In the genomic region with DNA sequence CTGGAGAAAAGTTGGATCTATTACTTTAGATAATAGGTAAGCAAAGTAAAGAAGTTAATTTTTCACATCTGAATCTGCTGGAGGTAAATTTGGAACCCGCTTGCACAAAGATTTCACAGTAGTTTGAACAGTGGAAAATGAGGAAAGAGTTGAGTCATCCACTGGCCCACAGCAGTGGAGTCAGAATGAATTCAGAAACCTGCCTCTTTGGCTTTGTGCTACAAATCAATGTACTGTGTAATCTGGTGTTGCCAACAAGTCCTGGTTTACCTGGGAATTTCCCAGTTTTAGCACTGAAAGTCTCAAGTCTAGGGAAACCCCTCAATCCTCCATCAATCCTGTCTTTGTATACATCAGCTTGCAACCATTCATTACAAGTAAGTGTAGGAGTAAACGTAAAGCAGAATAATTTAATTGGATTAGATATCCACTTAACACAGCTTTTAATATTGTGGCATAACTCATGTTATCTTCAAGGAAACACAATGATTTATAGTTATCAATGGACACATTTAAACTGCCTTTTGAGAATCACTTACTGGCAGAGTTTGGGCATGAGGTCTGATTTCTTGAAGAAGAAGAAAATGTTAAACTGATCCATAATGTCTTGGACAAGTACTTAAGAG, we compare ENCODE assay signal across 17 cellular contexts.
DNase-seq lines count a peak whose midpoint lies in the region; ATAC-seq and TF ChIP-seq lines count a peak whose summit lies in the region.
"Had no signal": no experiment of that assay in that cellular context is flagged by ENCODE, and none has a peak within 500 bp of the region (broad histone marks: within the 10 kb centered on the region; RNA-seq: fewer than 3 reads in every experiment).

No MANE protein-coding gene starts in this region.

- no peak overlapping the region for H3K23ac ChIP-seq in IMR-90 (ENCODE audit: low read depth, low read length)

- no peak for TF ChIP-seq POLR2A in IMR-90 (IDR thresholded peaks at IDR 0.05; ENCODE audit: low read depth, low read length)

- H2BK5ac ChIP-seq in IMR-90 (ENCODE audit: low read depth, low read length, poor library complexity, severe bottlenecking), result no peak overlapping the region

- H3K79me1 ChIP-seq in IMR-90 (ENCODE audit: low read depth in 1 of 2, low read length in 2 of 2), result no peaks in the 10 kb centered on the region

- no peak overlapping the region for H3K27ac Mint-ChIP-seq in GM23338
- no peak overlapping the region for H3K27ac Mint-ChIP-seq in stimulated activated effector memory CD8-positive, alpha-beta T cell treated with anti-CD3 and anti-CD28 coated beads, Interleukin-12 subunit alpha, Interleukin-12 subunit beta, amount 100 ng/mL, for 72 hours
- H3K27ac Mint-ChIP-seq: activated naive CD8-positive, alpha-beta T cell treated with anti-CD3 and anti-CD28 coated beads, Interleukin-2, amount 50 U/mL, for 24 hours; naive thymus-derived CD8-positive, alpha-beta T cell had no signal

- H4K8ac ChIP-seq in IMR-90 (ENCODE audit: low read depth in 2 of 2, low read length in 2 of 2), result no peak overlapping the region

- no peak overlapping the region for H3K4me3 ChIP-seq in GM12865 (ENCODE audit: low read depth, low read length)
- H3K4me3 ChIP-seq in GM23338, result no peak overlapping the region
- H3K4me3 ChIP-seq in IMR-90 (ENCODE audit: insufficient read depth, low read depth, low read length), result no peak overlapping the region
- H3K4me3 ChIP-seq: smooth muscle cell had no signal

- H3K4ac ChIP-seq in IMR-90 (ENCODE audit: low read depth, low read length), result no peak overlapping the region

- H2BK20ac ChIP-seq in IMR-90 (ENCODE audit: low read depth, low read length), result no peak overlapping the region

- no peak for ATAC-seq in GM23338
- ATAC-seq in IMR-90 (ENCODE audit: low read depth), result peak; percentile 69
- no peak for ATAC-seq in stimulated activated effector memory CD8-positive, alpha-beta T cell treated with anti-CD3 and anti-CD28 coated beads, Interleukin-12 subunit alpha, Interleukin-12 subunit beta, amount 100 ng/mL, for 72 hours
- ATAC-seq: activated naive CD8-positive, alpha-beta T cell treated with anti-CD3 and anti-CD28 coated beads, Interleukin-2, amount 50 U/mL, for 24 hours; naive thymus-derived CD8-positive, alpha-beta T cell had no signal

- no peaks in the 10 kb centered on the region for H3K79me2 ChIP-seq in GM23338 (replicated peaks; ENCODE audit: insufficient read depth)

- BruUV-seq in IMR-90 (replicated peaks; lab: Mats Ljungman, UMichigan), result no TSS peak

- H3K18ac ChIP-seq in IMR-90 (ENCODE audit: low read depth, low read length), result no peak overlapping the region

- H3F3A ChIP-seq in GM23338 (replicated peaks; ENCODE audit: low read depth), result no peaks in the 10 kb centered on the region

- H3K4me1 ChIP-seq in GM23338 (ENCODE audit: insufficient read depth) (no peaks in the 10 kb centered on the region), IMR-90 (ENCODE audit: control insufficient read depth, insufficient read depth, low read length) (no peaks in the 10 kb centered on the region)

- no peak for TF ChIP-seq RAD21 in IMR-90 (IDR thresholded peaks at IDR 0.05; ENCODE audit: low read length)

- H4K20me1 ChIP-seq in GM23338 (replicated peaks; ENCODE audit: insufficient read depth) (no peaks in the 10 kb centered on the region), IMR-90 (ENCODE audit: insufficient read depth, low read length) (no peaks in the 10 kb centered on the region)

- CTCF ChIA-PET in IMR-90 (lab: Yijun Ruan, JAX), result interaction anchor here (1.5 kb wide), 1 partner anchor 13 kb away, joined by 3 read pairs; no protein-coding TSS in a partner anchor

- dilution Hi-C loops in IMR-90 (cut with HindIII; ENCODE audit: low sequenced_read_pairs, unreplicated experiment), result no loop called here

- no peak overlapping the region for H2AK9ac ChIP-seq in IMR-90 (replicated peaks; ENCODE audit: low read depth, low read length, poor library complexity)

- H2AFZ ChIP-seq in GM23338 (peak overlapping the region; percentile 56), IMR-90 (replicated peaks; ENCODE audit: low read length, poor library complexity) (no peak overlapping the region)

- TF ChIP-seq CTCF in GM12865 (IDR thresholded peaks at IDR 0.05; ENCODE audit: insufficient read depth, low read depth, low read length, missing control alignments) (no peak), GM23338 (conservative IDR thresholded peaks at IDR 0.05; ENCODE audit: low read depth in 2 of 2) (no peak), IMR-90 (conservative IDR thresholded peaks at IDR 0.05; ENCODE audit: low read depth, low read length) (no peak)

- no peaks in the 10 kb centered on the region for H3K9me3 ChIP-seq in IMR-90 (ENCODE audit: control insufficient read depth, insufficient read depth, low read length)

- H3K9me2 ChIP-seq in GM23338 (ENCODE audit: insufficient read depth), result no peaks in the 10 kb centered on the region; the same call in 1 of the 2 replicates

- H2AK5ac ChIP-seq in IMR-90 (ENCODE audit: low read depth, low read length), result no peak overlapping the region

- H3K9me1 ChIP-seq in IMR-90 (ENCODE audit: insufficient read depth, low read length), result no peaks in the 10 kb centered on the region

- H3K14ac ChIP-seq in IMR-90 (replicated peaks; ENCODE audit: low read depth, low read length), result no peak overlapping the region

- H2BK120ac ChIP-seq in IMR-90 (ENCODE audit: low read depth, low read length), result no peak overlapping the region

- intact Hi-C loops in IMR-90 (cut with micrococcal nuclease), result no loop called here

- H3K27me3 ChIP-seq in GM23338 (ENCODE audit: insufficient read depth), result no peaks in the 10 kb centered on the region
- H3K27me3 ChIP-seq in IMR-90 (ENCODE audit: control insufficient read depth, insufficient read depth, low read length), result peaks cover 2% of the 10 kb centered on the region; the same call in 1 of the 2 replicates

- H4K91ac ChIP-seq in IMR-90 (ENCODE audit: insufficient read depth, low read depth, low read length), result no peak overlapping the region

- 83% methylated on average over 1 of the region's 2 CpGs; no CpG with 5 or more reads in 1 of the 2 experiments for WGBS in IMR-90 (ENCODE audit: extremely low coverage in 2 of 2, insufficient read length in 1 of 2), 2 experiments

- H3K4me2 ChIP-seq in GM23338 (no peak overlapping the region), IMR-90 (ENCODE audit: low read depth, low read length) (no peak overlapping the region)
- H3K4me2 ChIP-seq: smooth muscle cell had no signal

- no peaks in the 10 kb centered on the region for H3K36me3 Mint-ChIP-seq in GM23338 (ENCODE audit: low read depth)
- H3K36me3 Mint-ChIP-seq in stimulated activated effector memory CD8-positive, alpha-beta T cell treated with anti-CD3 and anti-CD28 coated beads, Interleukin-12 subunit alpha, Interleukin-12 subunit beta, amount 100 ng/mL, for 72 hours, result no peaks in the 10 kb centered on the region
- H3K36me3 Mint-ChIP-seq: naive thymus-derived CD8-positive, alpha-beta T cell had no signal

- no peak overlapping the region for H3K4me3 Mint-ChIP-seq in GM23338
- no peak overlapping the region for H3K4me3 Mint-ChIP-seq in stimulated activated effector memory CD8-positive, alpha-beta T cell treated with anti-CD3 and anti-CD28 coated beads, Interleukin-12 subunit alpha, Interleukin-12 subunit beta, amount 100 ng/mL, for 72 hours
- H3K4me3 Mint-ChIP-seq: activated naive CD8-positive, alpha-beta T cell treated with anti-CD3 and anti-CD28 coated beads, Interleukin-2, amount 50 U/mL, for 24 hours; naive thymus-derived CD8-positive, alpha-beta T cell had no signal

- DNase-seq in GM12865 (ENCODE audit: low read depth) (peak; percentile 38), GM23338 (ENCODE audit: low spot score) (no peak), IMR-90 (peak; percentile 60), fibroblast of gingiva (ENCODE audit: low read depth) (peak; percentile 41), activated gamma-delta T cell (lab: John Stamatoyannopoulos, UW) (no peak), UCSD-AML1 (lab: John Stamatoyannopoulos, UW; ENCODE audit: unreplicated experiment) (no peak), DMS53 (lab: John Stamatoyannopoulos, UW) (no peak)
- no peak for DNase-seq in stimulated activated effector memory CD8-positive, alpha-beta T cell treated with anti-CD3 and anti-CD28 coated beads, Interleukin-12 subunit alpha, Interleukin-12 subunit beta, amount 100 ng/mL, for 72 hours (ENCODE audit: low spot score in 2 of 2)
- DNase-seq: activated CD8-positive, alpha-beta memory T cell treated with anti-CD3 and anti-CD28 coated beads for 24 hours; activated naive CD8-positive, alpha-beta T cell treated with anti-CD3 and anti-CD28 coated beads, Interleukin-2, amount 50 U/mL, for 24 hours; GF-D8; naive thymus-derived CD8-positive, alpha-beta T cell; NCI-H1417; NCI-H774; T-helper 1 cell had no signal

- H3K36me3 ChIP-seq in GM23338 (ENCODE audit: insufficient read depth) (no peaks in the 10 kb centered on the region), IMR-90 (ENCODE audit: control insufficient read depth, insufficient read depth, low read length) (no peaks in the 10 kb centered on the region)

- H2BK15ac ChIP-seq in IMR-90 (ENCODE audit: low read depth, low read length), result no peak overlapping the region

- H4K5ac ChIP-seq in IMR-90 (ENCODE audit: low read depth, low read length), result no peak overlapping the region

- POLR2A ChIA-PET in IMR-90 (lab: Charles Lee; ENCODE audit: unreplicated experiment), result no interaction called here

- H3K9ac ChIP-seq in IMR-90 (ENCODE audit: low read depth, low read length), result no peak overlapping the region

- H3K56ac ChIP-seq in IMR-90 (ENCODE audit: extremely low read depth, insufficient read depth, low read length), result no peak overlapping the region

- peaks cover 5% of the 10 kb centered on the region; the same call in 2 of the 3 replicates for H3K4me1 Mint-ChIP-seq in GM23338
- H3K4me1 Mint-ChIP-seq in stimulated activated effector memory CD8-positive, alpha-beta T cell treated with anti-CD3 and anti-CD28 coated beads, Interleukin-12 subunit alpha, Interleukin-12 subunit beta, amount 100 ng/mL, for 72 hours, result no peaks in the 10 kb centered on the region
- H3K4me1 Mint-ChIP-seq: activated naive CD8-positive, alpha-beta T cell treated with anti-CD3 and anti-CD28 coated beads, Interleukin-2, amount 50 U/mL, for 24 hours; naive thymus-derived CD8-positive, alpha-beta T cell had no signal

- H3K27ac ChIP-seq in GM23338 (ENCODE audit: low read depth) (no peak overlapping the region), IMR-90 (ENCODE audit: insufficient read depth, low read length) (no peak overlapping the region)
- H3K27ac ChIP-seq: HL-60 had no signal

- H3K27me3 Mint-ChIP-seq in GM23338 (ENCODE audit: insufficient read depth, low read depth, poor library complexity), result no peaks in the 10 kb centered on the region

- in situ Hi-C loops in IMR-90 (cut with MboI; ENCODE audit: low sequenced_read_pairs), result no loop called here

- no peaks in the 10 kb centered on the region for H3K9me3 Mint-ChIP-seq in GM23338
- no peaks in the 10 kb centered on the region for H3K9me3 Mint-ChIP-seq in stimulated activated effector memory CD8-positive, alpha-beta T cell treated with anti-CD3 and anti-CD28 coated beads, Interleukin-12 subunit alpha, Interleukin-12 subunit beta, amount 100 ng/mL, for 72 hours
- H3K9me3 Mint-ChIP-seq: activated naive CD8-positive, alpha-beta T cell treated with anti-CD3 and anti-CD28 coated beads, Interleukin-2, amount 50 U/mL, for 24 hours had no signal

TF ChIP-seq in GM23338, 12 proteins besides CTCF, POLR2A, EP300 and RAD21 (continues in another document):
- no peak for TF ChIP-seq EZH2phosphoT487 (IDR thresholded peaks at IDR 0.05; ENCODE audit: unreplicated experiment)

Comparison
In these comparisons a context has a peak if more than half of its experiments do, and no peak if none do; other contexts are left out.
1. DNase-seq: peak in GM12865 (single experiment), IMR-90 (single experiment) and fibroblast of gingiva (single experiment); none in GM23338 (single experiment), stimulated activated effector memory CD8-positive, alpha-beta T cell treated with anti-CD3 and anti-CD28 coated beads, Interleukin-12 subunit alpha, Interleukin-12 subunit beta, amount 100 ng/mL, for 72 hours (0 of 2), activated gamma-delta T cell (single experiment), UCSD-AML1 (single experiment) and DMS53 (single experiment).